In genomic region chr6:100175814-100176275, GRCh38 we compare ENCODE assay signal across 12 cellular contexts.
A peak's percentile ranks its signal among the peaks of the same experiment; 100 is the strongest.
DNase-seq lines count a peak whose midpoint lies in the region; ATAC-seq and TF ChIP-seq lines count a peak whose summit lies in the region.
"Had no signal": no experiment of that assay in that cellular context is flagged by ENCODE, and none has a peak within 500 bp of the region (broad histone marks: within the 10 kb centered on the region; RNA-seq: fewer than 3 reads in every experiment).

No MANE protein-coding gene starts in this region.

- H3K4me1 ChIP-seq in ACC112 (ENCODE audit: control insufficient read depth, insufficient read depth, low read length, unreplicated experiment) = peaks cover 30% of the 10 kb centered on the region
- no peaks in the 10 kb centered on the region for H3K4me1 ChIP-seq in lower lobe of right lung
- peaks cover 12% of the 10 kb centered on the region for H3K4me1 ChIP-seq in suprapubic skin
- H3K4me1 ChIP-seq: BLaER1 had no signal

- ATAC-seq in lower lobe of right lung (peak; percentile 74 to 79), GM19397 (IDR thresholded peaks at IDR 0.05; ENCODE audit: unreplicated experiment) (no peak), HG02981 (IDR thresholded peaks at IDR 0.05; ENCODE audit: unreplicated experiment) (no peak)

- peak overlapping the region; percentile 93 for H2AFZ ChIP-seq in ACC112 (ENCODE audit: low read length, unreplicated experiment)

- no peak for TF ChIP-seq EP300 in Ishikawa (IDR thresholded peaks at IDR 0.05; ENCODE audit: borderline replicate concordance)
- no peak for TF ChIP-seq EP300 in suprapubic skin (IDR thresholded peaks at IDR 0.05)

- TF ChIP-seq RAD21 in Ishikawa (IDR thresholded peaks at IDR 0.05; ENCODE audit: low read depth) = no peak

- H3K36me3 ChIP-seq in ACC112 (ENCODE audit: insufficient read depth, low read length) = no peaks in the 10 kb centered on the region
- no peaks in the 10 kb centered on the region for H3K36me3 ChIP-seq in lower lobe of right lung
- no peaks in the 10 kb centered on the region for H3K36me3 ChIP-seq in suprapubic skin
- H3K36me3 ChIP-seq: BLaER1 had no signal

- H3K4me3 ChIP-seq in ACC112 (ENCODE audit: low read depth, low read length) (peak overlapping the region; percentile 22; the same call in 1 of the 2 replicates), lower lobe of right lung (no peak overlapping the region), suprapubic skin (no peak overlapping the region)
- H3K4me3 ChIP-seq: BLaER1 had no signal

- WGBS in suprapubic skin = 24% methylated on average over 1 of the region's 1 CpG

- no peaks in the 10 kb centered on the region for H3K9me3 ChIP-seq in lower lobe of right lung
- no peaks in the 10 kb centered on the region for H3K9me3 ChIP-seq in suprapubic skin
- H3K9me3 ChIP-seq: BLaER1 had no signal

- no peak for TF ChIP-seq POLR2A in suprapubic skin (IDR thresholded peaks at IDR 0.05)

- H3K27ac ChIP-seq in ACC112 (ENCODE audit: low read depth, low read length) = peak overlapping the region; percentile 84
- H3K27ac ChIP-seq in lower lobe of right lung = no peak overlapping the region
- no peak overlapping the region for H3K27ac ChIP-seq in suprapubic skin
- H3K27ac ChIP-seq: BLaER1, HL-60 had no signal

- no peaks in the 10 kb centered on the region for H3K79me2 ChIP-seq in ACC112 (ENCODE audit: control insufficient read depth, insufficient read depth, low read length, unreplicated experiment)

- intact Hi-C loops in lower lobe of right lung (cut with DNase I) = no loop called here

- DNase-seq in dedifferentiated amniotic fluid mesenchymal stem cell (ENCODE audit: extremely low spot score) (peak; percentile 78), lower lobe of right lung (no peak), NCI-H1436 (lab: John Stamatoyannopoulos, UW) (no peak), suprapubic skin (ENCODE audit: low spot score in 2 of 2) (no peak)
- DNase-seq: activated naive CD4-positive, alpha-beta T cell treated with anti-CD3 and anti-CD28 coated beads, Interleukin-2, amount 50 U/mL, for 16 hours; NCI-H774 had no signal

- H3K27me3 ChIP-seq in ACC112 (ENCODE audit: insufficient read depth, low read length) = no peaks in the 10 kb centered on the region
- H3K27me3 ChIP-seq in lower lobe of right lung (ENCODE audit: low read depth) = no peaks in the 10 kb centered on the region
- no peaks in the 10 kb centered on the region for H3K27me3 ChIP-seq in suprapubic skin
- H3K27me3 ChIP-seq: BLaER1 had no signal

- no peak for TF ChIP-seq CTCF in lower lobe of right lung (IDR thresholded peaks at IDR 0.05)
- no peak for TF ChIP-seq CTCF in suprapubic skin (IDR thresholded peaks at IDR 0.05)

TF ChIP-seq in Ishikawa, 13 proteins besides CTCF, POLR2A, EP300 and RAD21:
- TF ChIP-seq NFIC (IDR thresholded peaks at IDR 0.05) = peak; percentile 35; the same call in 1 of the 2 replicates
- no peak for TF ChIP-seq FOXM1 (IDR thresholded peaks at IDR 0.05; ENCODE audit: borderline replicate concordance, low read depth)

Comparison
In these comparisons a context has a peak if more than half of its experiments do, and no peak if none do; other contexts are left out.
1. ATAC-seq: peak in lower lobe of right lung (2 of 2); none in GM19397 (single experiment) and HG02981 (single experiment).